1 cellular context compared by ENCODE assay signal in genomic region chr19:39195755-39196154, GRCh38.
TF ChIP-seq lines count a peak whose summit lies in the region.

No MANE protein-coding gene starts in this region.

TF ChIP-seq in GM23338, 12 proteins besides CTCF, POLR2A, EP300 and RAD21 (continued from another document):
- TF ChIP-seq ZNF462 (CRISPR knock-in tag; IDR thresholded peaks at IDR 0.05): no peak
- no peak for TF ChIP-seq JUNB (IDR thresholded peaks at IDR 0.05; ENCODE audit: unreplicated experiment)
- no peak for TF ChIP-seq STAT1 (IDR thresholded peaks at IDR 0.05; ENCODE audit: unreplicated experiment)
